In genomic region chr10:71708301-71708703, GRCh38 we compare ENCODE assay signal across 8 cellular contexts. TPM values are rescaled to one million over a fixed set of nuclear protein-coding genes. Genes with fewer than 3 reads are reported as not detected.
DNase-seq lines count a peak whose midpoint lies in the region; ATAC-seq and TF ChIP-seq lines count a peak whose summit lies in the region.

No MANE protein-coding gene starts in this region.

- no peaks in the 10 kb centered on the region for H3K4me1 Mint-ChIP-seq in chondrocyte (ENCODE audit: low read depth)

- no peaks in the 10 kb centered on the region for H3K27me3 ChIP-seq in left lung

- no peak overlapping the region for H3K27ac Mint-ChIP-seq in chondrocyte (ENCODE audit: unreplicated experiment)

- ATAC-seq in left lung (peak; percentile 67), HG03196 (IDR thresholded peaks at IDR 0.05; ENCODE audit: unreplicated experiment) (no peak), GM21447 (IDR thresholded peaks at IDR 0.05; ENCODE audit: unreplicated experiment) (no peak)

- peak; percentile 84 for TF ChIP-seq CTCF in chondrocyte (IDR thresholded peaks at IDR 0.05)
- peak; percentile 88 to 89 for TF ChIP-seq CTCF in left lung (IDR thresholded peaks at IDR 0.05)

- H3K27ac ChIP-seq in left lung, result no peak overlapping the region

- DNase-seq in DMS53 treated with DMSO at 0.1 percent for 48 hours (lab: John Stamatoyannopoulos, UW; ENCODE audit: unreplicated experiment), result peak; percentile 8
- DNase-seq in Kasumi-1 (lab: John Stamatoyannopoulos, UW), result peak; percentile 28 to 41
- DNase-seq in activated CD4-positive, alpha-beta T cell treated with anti-CD3 and anti-CD28 coated beads for 4 hours, result peak; percentile 51 to 72
- no peak for DNase-seq in chondrocyte (ENCODE audit: low spot score)
- peak; percentile 67 to 92 for DNase-seq in left lung
- DNase-seq in stimulated activated CD8-positive, alpha-beta memory T cell treated with anti-CD3 and anti-CD28 coated beads, Interleukin-12 subunit alpha, Interleukin-12 subunit beta, amount 100 ng/mL, for 4 hours (ENCODE audit: low read depth), result peak; percentile 40

- intact Hi-C loops in left lung (cut with DNase I), result no loop called here

- no peaks in the 10 kb centered on the region for H3K36me3 ChIP-seq in left lung

- H3K36me3 Mint-ChIP-seq in chondrocyte (ENCODE audit: low read depth), result no peaks in the 10 kb centered on the region

- H3K4me1 ChIP-seq in left lung, result peaks cover 8 to 24% of the 10 kb centered on the region in 2 donors

- H3K9me3 Mint-ChIP-seq in chondrocyte (ENCODE audit: low read depth), result no peaks in the 10 kb centered on the region

- H3K4me3 Mint-ChIP-seq in chondrocyte (ENCODE audit: unreplicated experiment), result no peak overlapping the region

- no peak overlapping the region for H3K4me3 ChIP-seq in left lung

- peaks cover 10% of the 10 kb centered on the region for H3K27me3 Mint-ChIP-seq in chondrocyte (ENCODE audit: low read depth)

- no peaks in the 10 kb centered on the region for H3K9me3 ChIP-seq in left lung

RNA-seq across cellular contexts. Expression of gene C10orf105, which starts 11.3 kb away (rescaled TPM):
- total RNA-seq in chondrocyte (not detected in 3 replicates), left lung (1 to 10 TPM in 1 of 2 donors, under 1 TPM in 1; 0.17 to 1.0 TPM)
